Comparison of ENCODE assay signal across 8 cellular contexts in genomic region chr10:117175215-117175900, GRCh38. TPM values are rescaled to one million over a fixed set of nuclear protein-coding genes. Genes with fewer than 3 reads are reported as not detected.
DNase-seq lines count a peak whose midpoint lies in the region; ATAC-seq and TF ChIP-seq lines count a peak whose summit lies in the region.

No MANE protein-coding gene starts in this region.

- intact Hi-C loops in Caco-2 (cut with micrococcal nuclease; ENCODE audit: unreplicated experiment) (loop anchor here (1.0 to 10.0 kb wide), 5 partner anchors 9 to 551 kb away; partner anchors contain the start of gene PNLIPRP2), ovary (cut with DNase I) (loop anchor here in 3 of 4 donors (1.0 to 10.0 kb wide), 5 partner anchors 378 to 549 kb away; no protein-coding TSS in a partner anchor)
- intact Hi-C loops in activated CD4-positive, alpha-beta memory T cell treated with anti-CD3 and anti-CD28 coated beads for 36 hours (cut with micrococcal nuclease): loop anchor here (1.0 to 2.0 kb wide), 3 partner anchors 171 to 433 kb away; partner anchors contain the start of genes HSPA12A and SHTN1

- H3K4me3 ChIP-seq in Caco-2 (ENCODE audit: low read depth, low read length): peak overlapping the region; percentile 67
- H3K4me3 ChIP-seq in ovary: peak overlapping the region; percentile 26

- H3K4me1 Mint-ChIP-seq in Caco-2 (ENCODE audit: low read depth, unreplicated experiment): peaks cover 7% of the 10 kb centered on the region
- H3K4me1 Mint-ChIP-seq in activated CD4-positive, alpha-beta memory T cell treated with anti-CD3 and anti-CD28 coated beads for 36 hours (ENCODE audit: low read depth): peaks cover 14% of the 10 kb centered on the region

- peak overlapping the region; percentile 79 for H3K4me3 Mint-ChIP-seq in Caco-2 (ENCODE audit: unreplicated experiment)
- H3K4me3 Mint-ChIP-seq in activated CD4-positive, alpha-beta memory T cell treated with anti-CD3 and anti-CD28 coated beads for 36 hours: peak overlapping the region; percentile 65

- CTCF ChIA-PET in Caco-2 (lab: Charles Lee): interaction anchor here (0.6 to 2.3 kb wide), 42 partner anchors 8 to 559 kb away, joined by 3 to 70 read pairs (median 4); partner anchors contain the start of genes ENO4, KCNK18 and SHTN1
- CTCF ChIA-PET in activated CD4-positive, alpha-beta memory T cell treated with anti-CD3 and anti-CD28 coated beads for 36 hours (lab: Charles Lee): interaction anchor here (0.6 to 6.2 kb wide), 44 partner anchors 8 to 498 kb away, joined by 3 to 120 read pairs (median 5); no protein-coding TSS in a partner anchor

- TF ChIP-seq CTCF in Caco-2 (IDR thresholded peaks at IDR 0.05; ENCODE audit: insufficient read depth in 1 of 2, low read depth in 1 of 2, low read length in 1 of 2, severe bottlenecking in 1 of 2, unreplicated experiment in 1 of 2) (no peak), foreskin keratinocyte (conservative IDR thresholded peaks at IDR 0.05) (no peak), ovary (IDR thresholded peaks at IDR 0.05) (no peak)

- H3K9me3 Mint-ChIP-seq in Caco-2 (ENCODE audit: unreplicated experiment): no peaks in the 10 kb centered on the region
- no peaks in the 10 kb centered on the region for H3K9me3 Mint-ChIP-seq in activated CD4-positive, alpha-beta memory T cell treated with anti-CD3 and anti-CD28 coated beads for 36 hours

- H3K27me3 ChIP-seq in Caco-2 (replicated peaks; ENCODE audit: control insufficient read depth, insufficient read depth, low read length) (peaks cover 2% of the 10 kb centered on the region; the same call in 1 of the 2 replicates), foreskin keratinocyte (peaks cover 59% of the 10 kb centered on the region), ovary (no peaks in the 10 kb centered on the region)

- peak; percentile 32 for ATAC-seq in GM19328 (IDR thresholded peaks at IDR 0.05; ENCODE audit: unreplicated experiment)
- peak; percentile 37 for ATAC-seq in HG03280 (IDR thresholded peaks at IDR 0.05; ENCODE audit: unreplicated experiment)
- ATAC-seq in foreskin keratinocyte: peak; percentile 71

- H3K27ac ChIP-seq in foreskin keratinocyte: no peak overlapping the region
- no peak overlapping the region for H3K27ac ChIP-seq in ovary

- no peak for TF ChIP-seq POLR2A in ovary (IDR thresholded peaks at IDR 0.05)

- no TSS peak for BruUV-seq in Caco-2 (replicated peaks; lab: Mats Ljungman, UMichigan)

- DNase-seq in Caco-2 (peak; percentile 43 to 48), foreskin keratinocyte (peak in 1 of 2 donors; percentile 20), ovary (peak in 3 of 5 donors; percentile 27 to 44 (median 30)), NCI-H2029 treated with DMSO at 0.1 percent for 48 hours (lab: John Stamatoyannopoulos, UW) (no peak), ACHN (no peak)
- DNase-seq in activated CD4-positive, alpha-beta memory T cell treated with anti-CD3 and anti-CD28 coated beads for 36 hours: no peak

- peaks cover 16% of the 10 kb centered on the region for H3K27me3 Mint-ChIP-seq in Caco-2 (ENCODE audit: insufficient read depth, unreplicated experiment)
- H3K27me3 Mint-ChIP-seq in activated CD4-positive, alpha-beta memory T cell treated with anti-CD3 and anti-CD28 coated beads for 36 hours: peaks cover 31% of the 10 kb centered on the region

- no peaks in the 10 kb centered on the region; the same call in 1 of the 2 replicates for H3K4me1 ChIP-seq in Caco-2
- no peaks in the 10 kb centered on the region for H3K4me1 ChIP-seq in foreskin keratinocyte
- peaks cover 7% of the 10 kb centered on the region for H3K4me1 ChIP-seq in ovary (ENCODE audit: insufficient read depth)

- 2 to 3% (median 2%) methylated on average over 37 to 46 of the region's 46 CpGs for WGBS in ovary, 3 donors

- H3K36me3 ChIP-seq in Caco-2 (ENCODE audit: control insufficient read depth, insufficient read depth, low read length) (no peaks in the 10 kb centered on the region), ovary (no peaks in the 10 kb centered on the region)

- POLR2A ChIA-PET in Caco-2 (lab: Charles Lee): interaction anchor here (0.7 kb wide), 1 partner anchor 9 kb away, joined by 4 read pairs; no protein-coding TSS in a partner anchor
- POLR2A ChIA-PET in activated CD4-positive, alpha-beta memory T cell treated with anti-CD3 and anti-CD28 coated beads for 36 hours (lab: Charles Lee): no interaction called here

- H3K27ac Mint-ChIP-seq in Caco-2 (ENCODE audit: unreplicated experiment): no peak overlapping the region
- peak overlapping the region; percentile 13 for H3K27ac Mint-ChIP-seq in activated CD4-positive, alpha-beta memory T cell treated with anti-CD3 and anti-CD28 coated beads for 36 hours

- in situ Hi-C loops in ACHN (cut with HindIII; ENCODE audit: low pct_ligation_motif_present, low pct_unique_long_range_greater_than_20kb, low sequenced_read_pairs): loop anchor here (25.0 kb wide), 1 partner anchor 363 kb away; no protein-coding TSS in a partner anchor

- TF ChIP-seq EP300 in ovary (IDR thresholded peaks at IDR 0.05): no peak

- no peaks in the 10 kb centered on the region for H3K9me3 ChIP-seq in Caco-2
- H3K9me3 ChIP-seq in ovary: no peaks in the 10 kb centered on the region

- no peaks in the 10 kb centered on the region for H3K36me3 Mint-ChIP-seq in Caco-2 (ENCODE audit: insufficient read depth, unreplicated experiment)
- no peaks in the 10 kb centered on the region for H3K36me3 Mint-ChIP-seq in activated CD4-positive, alpha-beta memory T cell treated with anti-CD3 and anti-CD28 coated beads for 36 hours

RNA-seq across cellular contexts. Expression of gene KCNK18, which starts 21.9 kb away (rescaled TPM):
- not detected in 2 replicates for total RNA-seq in Caco-2 (2022)
- total RNA-seq in activated CD4-positive, alpha-beta memory T cell treated with anti-CD3 and anti-CD28 coated beads for 36 hours: not detected
- not detected in 2 replicates for total RNA-seq in foreskin keratinocyte
- not detected in 2 replicates for polyA plus RNA-seq in foreskin keratinocyte
- total RNA-seq in ovary: not detected
- polyA plus RNA-seq in ovary: not detected

RNA-seq across cellular contexts. Expression of gene VAX1, which starts 37.3 kb away (rescaled TPM):
- total RNA-seq in Caco-2 (2022): not detected in 2 replicates
- not detected for total RNA-seq in activated CD4-positive, alpha-beta memory T cell treated with anti-CD3 and anti-CD28 coated beads for 36 hours
- total RNA-seq in foreskin keratinocyte: 0.04 and 0.14 TPM in 2 replicates
- polyA plus RNA-seq in foreskin keratinocyte: 0.07 and 0.15 TPM in 2 replicates
- total RNA-seq in ovary: not detected
- not detected for polyA plus RNA-seq in ovary

Comparison
In these comparisons a context has a peak if more than half of its experiments do, and no peak if none do; other contexts are left out.
1. DNase-seq: peak in Caco-2 (2 of 2) and ovary (3 of 5); none in activated CD4-positive, alpha-beta memory T cell treated with anti-CD3 and anti-CD28 coated beads for 36 hours (single experiment), NCI-H2029 treated with DMSO at 0.1 percent for 48 hours (single experiment) and ACHN (single experiment).
2. Peak in every context shown above with its lines, with median percentiles within 50 percentile points of each other: ATAC-seq.